ENCODE assay signal across 23 cellular contexts in the genomic region with DNA sequence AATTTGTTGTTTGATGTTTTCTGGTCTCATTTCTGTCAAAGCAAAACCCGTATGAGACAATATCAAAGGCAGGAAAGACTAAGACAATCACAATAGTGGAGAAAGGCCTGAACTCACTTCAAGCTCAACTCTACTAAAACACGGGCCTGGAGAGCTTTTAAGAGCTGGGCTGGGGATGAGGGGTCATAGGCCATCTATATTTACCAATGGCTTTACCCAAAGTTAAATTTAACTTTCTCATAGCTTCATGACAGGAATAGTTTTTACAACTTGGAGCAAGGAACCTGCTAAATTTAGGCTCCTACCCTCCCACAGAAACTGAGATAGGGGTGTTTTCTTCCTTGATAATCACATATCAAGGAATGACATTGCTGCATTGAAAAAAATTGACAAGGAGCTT.
"Had no signal": no experiment of that assay in that cellular context is flagged by ENCODE, and none has a peak within 500 bp of the region (broad histone marks: within the 10 kb centered on the region; RNA-seq: fewer than 3 reads in every experiment).

No MANE protein-coding gene starts in this region.

- H3K4me1 ChIP-seq: pancreas, testis, transverse colon had no signal

- H3K9me3 ChIP-seq: mucosa of descending colon, neutrophil, pancreas, testis, transverse colon had no signal

- H3K4me3 ChIP-seq: lung, mucosa of descending colon, pancreas, testis, transverse colon had no signal

- H3K27me3 ChIP-seq: neutrophil, pancreas, testis, transverse colon had no signal

- ATAC-seq: effector memory CD8-positive, alpha-beta T cell; left colon; mucosa of descending colon; natural killer cell treated with Interleukin-12 subunit alpha and Interleukin-12 subunit beta and Interleukin-15 and Interleukin-18, amount 100 ng/mL, for 72 hours; pancreas; sciatic nerve; stimulated activated memory B cell treated with anti-CD40 and anti-IgM and Interleukin-4, amounts not matched to agents 10 μg/mL and 1 μg/mL and 100 μg/mL, for 72 hours; stimulated activated naive CD8-positive, alpha-beta T cell treated with anti-CD3 and anti-CD28 coated beads, Interleukin-15, Interleukin-2, amounts not matched to agents 100 U/mL and 50 U/mL, for 24 hours had no signal

- DNase-seq: cortex of kidney; effector memory CD8-positive, alpha-beta T cell; erythroblast; head of caudate nucleus; hippocampal formation; immature natural killer cell; islet precursor cell; kidney glomerular epithelial cell; left colon; mucosa of descending colon; naive B cell; pancreas; stimulated activated CD4-positive, alpha-beta T cell treated with anti-CD3 and anti-CD28 coated beads, Interleukin-2, amount 100 ng/mL, for 24 hours; stimulated activated CD4-positive, alpha-beta T cell treated with anti-CD3 and anti-CD28 coated beads, Interleukin-4, amount 100 ng/mL, for 24 hours; stimulated activated naive CD8-positive, alpha-beta T cell treated with anti-CD3 and anti-CD28 coated beads, Interleukin-15, Interleukin-2, amounts not matched to agents 100 U/mL and 50 U/mL, for 24 hours; substantia nigra; testis; transverse colon had no signal

- H3K36me3 ChIP-seq: neutrophil, pancreas, transverse colon had no signal

- H3K27ac ChIP-seq: neutrophil, pancreas, testis, transverse colon had no signal
